ENCODE assay signal across 14 cellular contexts in the genomic region with DNA sequence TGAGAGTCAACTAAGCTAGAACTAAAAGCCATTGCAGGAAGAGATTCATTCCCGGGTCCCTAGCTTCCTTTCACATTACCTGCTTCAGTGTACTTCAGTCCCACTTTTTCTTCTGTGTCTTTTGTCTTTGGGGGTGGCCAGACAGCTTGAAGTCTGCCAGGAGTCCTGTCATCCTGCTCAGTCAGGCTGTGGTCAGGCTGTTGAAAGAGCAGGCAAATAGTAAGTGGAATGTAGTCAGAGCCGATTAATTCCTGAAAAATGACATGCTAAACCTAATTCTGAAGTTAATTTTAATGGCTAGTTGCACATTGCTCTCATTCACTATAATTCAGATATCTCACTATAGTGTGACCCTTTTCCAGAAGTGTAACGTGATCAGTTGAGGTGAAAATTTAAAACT.
DNase-seq lines count a peak whose midpoint lies in the region; ATAC-seq and TF ChIP-seq lines count a peak whose summit lies in the region.
"Had no signal": no experiment of that assay in that cellular context is flagged by ENCODE, and none has a peak within 500 bp of the region (broad histone marks: within the 10 kb centered on the region; RNA-seq: fewer than 3 reads in every experiment).

No MANE protein-coding gene starts in this region.

- H4K91ac ChIP-seq in mesenchymal stem cell (ENCODE audit: low read length): no peak overlapping the region

- H3K18ac ChIP-seq in mesenchymal stem cell (ENCODE audit: low read depth in 1 of 2, low read length in 2 of 2): no peak overlapping the region

- TF ChIP-seq CTCF in cardiac muscle cell (IDR thresholded peaks at IDR 0.05; ENCODE audit: low read depth, low read length) (no peak), astrocyte of the spinal cord (IDR thresholded peaks at IDR 0.05; ENCODE audit: low read depth, low read length) (no peak), lower leg skin (IDR thresholded peaks at IDR 0.05) (no peak)

- H3K4me2 ChIP-seq in mesenchymal stem cell (ENCODE audit: low read length, poor library complexity, severe bottlenecking): peak overlapping the region; percentile 25

- H3K27ac ChIP-seq in cardiac muscle cell (peak overlapping the region; percentile 27), mesenchymal stem cell (ENCODE audit: low read length, poor library complexity, severe bottlenecking) (no peak overlapping the region)
- H3K27ac ChIP-seq: gastrocnemius medialis, psoas muscle had no signal

- H3K23ac ChIP-seq in mesenchymal stem cell (ENCODE audit: low read length in 2 of 2): no peak overlapping the region

- 60% methylated on average over 1 of the region's 3 CpGs for WGBS in mesenchymal stem cell
- 52 to 65% methylated on average over 3 of the region's 3 CpGs for WGBS in lower leg skin, 2 donors

- no peak for TF ChIP-seq POLR2A in lower leg skin (IDR thresholded peaks at IDR 0.05)

- no peak overlapping the region for H2AFZ ChIP-seq in mesenchymal stem cell (ENCODE audit: low read depth, low read length)

- H3K79me1 ChIP-seq in mesenchymal stem cell (replicated peaks; ENCODE audit: low read length, poor library complexity, severe bottlenecking): peaks cover 2% of the 10 kb centered on the region

- H3K9me3 ChIP-seq in cardiac muscle cell (ENCODE audit: low read depth): no peaks in the 10 kb centered on the region
- H3K9me3 ChIP-seq in mesenchymal stem cell (ENCODE audit: control insufficient read depth, low read length): no peaks in the 10 kb centered on the region
- H3K9me3 ChIP-seq: gastrocnemius medialis, psoas muscle had no signal

- no peak overlapping the region for H4K8ac ChIP-seq in mesenchymal stem cell (ENCODE audit: low read length)

- H2BK15ac ChIP-seq in mesenchymal stem cell (ENCODE audit: low read depth, poor library complexity, severe bottlenecking): no peak overlapping the region

- in situ Hi-C loops in astrocyte of the spinal cord (cut with HindIII; ENCODE audit: low sequenced_read_pairs): no loop called here

- H3K4me1 ChIP-seq in cardiac muscle cell (ENCODE audit: low read depth) (peaks cover 28% of the 10 kb centered on the region), mesenchymal stem cell (ENCODE audit: control insufficient read depth, insufficient read depth, low read depth, low read length) (peaks cover 21% of the 10 kb centered on the region)

- no peak overlapping the region for H2BK12ac ChIP-seq in mesenchymal stem cell (ENCODE audit: low read length in 2 of 2)

- intact Hi-C loops in cardiac septum (cut with DNase I) (no loop called here), lower leg skin (cut with DNase I; ENCODE audit: low total_unique reads) (no loop called here)

- H2BK5ac ChIP-seq in mesenchymal stem cell (ENCODE audit: low read depth, low read length, poor library complexity, severe bottlenecking): no peak overlapping the region

- H3K27me3 ChIP-seq in cardiac muscle cell (no peaks in the 10 kb centered on the region), mesenchymal stem cell (ENCODE audit: control insufficient read depth in 1 of 2, insufficient read depth in 1 of 2, low read length in 2 of 2) (no peaks in the 10 kb centered on the region)

- H3K36me3 ChIP-seq in cardiac muscle cell: no peaks in the 10 kb centered on the region
- H3K36me3 ChIP-seq in mesenchymal stem cell (ENCODE audit: control insufficient read depth in 1 of 2, insufficient read depth in 2 of 2, low read depth in 1 of 2, low read length in 2 of 2): no peaks in the 10 kb centered on the region
- H3K36me3 ChIP-seq: gastrocnemius medialis had no signal

- DNase-seq in cardiac muscle cell (ENCODE audit: low read depth in 1 of 2, low spot score in 1 of 2) (peak; percentile 16 to 20), cardiac septum (ENCODE audit: low spot score) (no peak), astrocyte of the spinal cord (ENCODE audit: low read depth, low spot score) (peak; percentile 64), mesenchymal stem cell (no peak), NAMALWA (ENCODE audit: low spot score) (no peak), lower leg skin (ENCODE audit: low spot score in 2 of 2) (no peak), SIG-M5 (lab: John Stamatoyannopoulos, UW) (no peak)
- DNase-seq: activated CD4-positive, alpha-beta T cell treated with anti-CD3 and anti-CD28 coated beads for 36 hours; gastrocnemius medialis; NCI-H1105; NCI-H526 treated with DMSO at 0.1 percent for 48 hours; psoas muscle; SHP77 treated with DMSO at 0.1 percent for 48 hours had no signal

- H3K14ac ChIP-seq in mesenchymal stem cell (ENCODE audit: low read length in 2 of 2): no peak overlapping the region

- ATAC-seq in GM19328 (IDR thresholded peaks at IDR 0.05; ENCODE audit: unreplicated experiment): no peak
- ATAC-seq: activated CD4-positive, alpha-beta T cell treated with anti-CD3 and anti-CD28 coated beads for 36 hours; gastrocnemius medialis; psoas muscle had no signal

- no peak overlapping the region for H2AK5ac ChIP-seq in mesenchymal stem cell (ENCODE audit: low read length, severe bottlenecking)

- H2BK120ac ChIP-seq in mesenchymal stem cell (ENCODE audit: low read depth, low read length): no peak overlapping the region

- H3K4ac ChIP-seq in mesenchymal stem cell (ENCODE audit: low read depth in 1 of 2, low read length in 2 of 2): no peak overlapping the region

- H3K4me3 ChIP-seq in cardiac muscle cell: no peak overlapping the region
- no peak overlapping the region for H3K4me3 ChIP-seq in astrocyte of the spinal cord (ENCODE audit: low read depth, low read length)
- H3K4me3 ChIP-seq in mesenchymal stem cell (ENCODE audit: insufficient read depth in 1 of 2, low read depth in 1 of 2, low read length in 2 of 2): peak overlapping the region in 1 of 2 experiments; percentile 68
- no peak overlapping the region for H3K4me3 ChIP-seq in lower leg skin (ENCODE audit: low read depth, poor library complexity, severe bottlenecking)
- H3K4me3 ChIP-seq: gastrocnemius medialis, psoas muscle had no signal

- peak overlapping the region; percentile 66 for H3K9ac ChIP-seq in mesenchymal stem cell (ENCODE audit: low read length)

Comparison
In these comparisons a context has a peak if more than half of its experiments do, and no peak if none do; other contexts are left out.
1. DNase-seq: peak in cardiac muscle cell (2 of 2) and astrocyte of the spinal cord (single experiment); none in cardiac septum (single experiment), mesenchymal stem cell (single experiment), NAMALWA (single experiment), lower leg skin (0 of 2) and SIG-M5 (single experiment).